30 cellular contexts compared by ENCODE assay signal in the genomic region with DNA sequence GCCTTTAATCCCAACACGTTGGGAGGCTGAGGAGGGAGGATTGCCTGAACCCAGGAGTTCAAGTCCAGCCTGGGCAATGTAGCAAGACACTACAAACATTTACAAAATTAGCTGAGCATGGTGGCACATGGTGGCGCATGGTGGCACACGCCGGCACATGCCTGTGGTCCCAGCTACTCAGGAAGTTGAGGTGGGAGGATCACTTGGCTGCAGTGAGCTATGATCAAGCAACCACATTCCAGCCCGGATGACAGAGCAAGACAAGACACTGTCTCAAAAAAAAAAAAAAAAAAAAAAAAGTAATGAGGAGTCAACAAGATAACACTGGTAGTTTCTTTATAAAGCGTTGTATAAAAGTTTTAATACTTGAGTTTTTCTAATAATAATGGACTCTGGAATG. TPM values are rescaled to one million over a fixed set of nuclear protein-coding genes. Genes with fewer than 3 reads are reported as not detected.
DNase-seq lines count a peak whose midpoint lies in the region; ATAC-seq, FAIRE-seq and TF ChIP-seq lines count a peak whose summit lies in the region.
"Had no signal": no experiment of that assay in that cellular context is flagged by ENCODE, and none has a peak within 500 bp of the region (broad histone marks: within the 10 kb centered on the region; RNA-seq: fewer than 3 reads in every experiment).

No MANE protein-coding gene starts in this region.

- DNase-seq in HK-2 (ENCODE audit: unreplicated experiment) = peak; percentile 26
- DNase-seq in RPMI7951 (ENCODE audit: low read depth) = peak; percentile 46
- DNase-seq in foreskin keratinocyte = peak; percentile 49 to 69
- DNase-seq in urothelium cell line (ENCODE audit: low spot score) = peak; percentile 12
- no peak for DNase-seq in GM19239 (ENCODE audit: insufficient read length, low spot score)
- DNase-seq in stimulated activated naive CD4-positive, alpha-beta T cell (lab: John Stamatoyannopoulos, UW) = no peak
- DNase-seq: C1 segment of cervical spinal cord; Caco-2; CD4-positive, alpha-beta memory T cell; EL; GDM1; KBM-7; MG63; NCI-H1105 treated with DMSO at 0.1 percent for 48 hours; NCI-H146; NCI-H1930; NCI-H2107; NCI-H446; NCI-H524 treated with DMSO at 0.1 percent for 48 hours; NCI-H774; Right ventricle myocardium superior; RPMI8226 had no signal

- TF ChIP-seq CTCF in foreskin keratinocyte (conservative IDR thresholded peaks at IDR 0.05) = no peak

- peaks cover 68% of the 10 kb centered on the region for H3K27me3 ChIP-seq in foreskin keratinocyte
- H3K27me3 ChIP-seq: MG63 had no signal

- no peaks in the 10 kb centered on the region for H3K4me1 ChIP-seq in foreskin keratinocyte
- H3K4me1 ChIP-seq: Caco-2, SJSA1 had no signal

- H3K27ac ChIP-seq in foreskin keratinocyte = no peak overlapping the region
- H3K27ac ChIP-seq: SJSA1 had no signal

- no peak for FAIRE-seq in urothelium cell line (lab: Jason Lieb, UNC)
- FAIRE-seq in GM19239 (lab: Jason Lieb, UNC) = no peak
- FAIRE-seq: GM12891 had no signal

- ATAC-seq in foreskin keratinocyte (peak; percentile 73), GM19455 (IDR thresholded peaks at IDR 0.05; ENCODE audit: unreplicated experiment) (no peak)
- ATAC-seq: HCT116 had no signal

RNA-seq across cellular contexts. Expression of gene FEZF2, which starts 10.1 kb away (rescaled TPM):
- not detected in 2 replicates for total RNA-seq in RPMI7951 (2014; rRNA removed; shearing (Covaris generic))
- not detected in 2 replicates for total RNA-seq in foreskin keratinocyte
- not detected in 2 replicates for polyA plus RNA-seq in foreskin keratinocyte
- total RNA-seq: A673; Caco-2; CD4-positive, alpha-beta memory T cell; H4; HT-29; LHCN-M2; Right ventricle myocardium superior; SJSA1 had no signal
- polyA plus RNA-seq: CD4-positive, alpha-beta memory T cell had no signal

Comparison
In these comparisons a context has a peak if more than half of its experiments do, and no peak if none do; other contexts are left out.
1. DNase-seq: peak in HK-2 (single experiment), RPMI7951 (single experiment), foreskin keratinocyte (2 of 2) and urothelium cell line (single experiment); none in GM19239 (single experiment) and stimulated activated naive CD4-positive, alpha-beta T cell (0 of 6).